Comparison of ENCODE assay signal across 1 cellular context in the genomic region with DNA sequence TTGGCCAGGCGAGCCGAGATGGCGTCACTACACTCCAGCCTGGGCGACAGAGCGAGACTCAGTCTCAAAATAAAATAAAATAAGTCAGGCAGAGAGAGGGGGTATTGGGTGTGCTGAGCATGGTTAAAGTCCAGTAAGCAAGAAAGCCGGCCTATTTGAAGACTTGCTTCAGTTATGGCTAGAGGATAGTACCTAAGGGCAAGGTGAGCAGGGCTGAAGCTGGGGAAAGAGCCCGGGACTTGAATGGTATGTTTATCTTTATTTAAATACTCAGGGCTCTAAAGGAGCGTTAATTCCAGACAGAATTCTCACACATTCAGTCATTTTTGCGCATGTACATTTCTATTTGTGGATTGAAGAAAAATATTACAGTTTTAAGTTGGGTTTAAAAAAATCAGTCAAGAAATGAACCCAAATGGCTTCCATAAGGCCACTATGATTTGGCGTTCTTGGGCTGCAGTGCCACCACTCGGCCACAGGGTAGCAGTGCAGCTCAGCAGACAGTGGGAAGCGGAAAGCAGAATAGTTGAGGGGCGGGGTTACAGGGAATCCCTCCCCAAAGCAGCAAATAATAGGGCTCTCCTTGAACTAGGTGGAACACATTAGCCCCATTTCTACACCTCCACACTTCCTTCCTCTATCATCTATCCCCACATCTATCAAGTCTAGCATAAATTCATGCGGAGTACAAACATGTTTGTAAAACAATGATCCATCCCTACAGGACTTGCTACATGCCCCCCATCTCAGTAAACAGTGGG.
TF ChIP-seq lines count a peak whose summit lies in the region.

No MANE protein-coding gene starts in this region.

TF ChIP-seq in liver, 16 proteins besides CTCF, POLR2A, EP300 and RAD21 (continued from another document):
- TF ChIP-seq RXRA (IDR thresholded peaks at IDR 0.05) (peak; percentile 26 to 74), HNF4G (IDR thresholded peaks at IDR 0.05) (no peak), EGR1 (IDR thresholded peaks at IDR 0.05; ENCODE audit: low read depth in 2 of 2) (no peak), HNF4A (conservative IDR thresholded peaks at IDR 0.05) (peak in 1 of 2 donors; percentile 27)
- TF ChIP-seq, protein P1, sequence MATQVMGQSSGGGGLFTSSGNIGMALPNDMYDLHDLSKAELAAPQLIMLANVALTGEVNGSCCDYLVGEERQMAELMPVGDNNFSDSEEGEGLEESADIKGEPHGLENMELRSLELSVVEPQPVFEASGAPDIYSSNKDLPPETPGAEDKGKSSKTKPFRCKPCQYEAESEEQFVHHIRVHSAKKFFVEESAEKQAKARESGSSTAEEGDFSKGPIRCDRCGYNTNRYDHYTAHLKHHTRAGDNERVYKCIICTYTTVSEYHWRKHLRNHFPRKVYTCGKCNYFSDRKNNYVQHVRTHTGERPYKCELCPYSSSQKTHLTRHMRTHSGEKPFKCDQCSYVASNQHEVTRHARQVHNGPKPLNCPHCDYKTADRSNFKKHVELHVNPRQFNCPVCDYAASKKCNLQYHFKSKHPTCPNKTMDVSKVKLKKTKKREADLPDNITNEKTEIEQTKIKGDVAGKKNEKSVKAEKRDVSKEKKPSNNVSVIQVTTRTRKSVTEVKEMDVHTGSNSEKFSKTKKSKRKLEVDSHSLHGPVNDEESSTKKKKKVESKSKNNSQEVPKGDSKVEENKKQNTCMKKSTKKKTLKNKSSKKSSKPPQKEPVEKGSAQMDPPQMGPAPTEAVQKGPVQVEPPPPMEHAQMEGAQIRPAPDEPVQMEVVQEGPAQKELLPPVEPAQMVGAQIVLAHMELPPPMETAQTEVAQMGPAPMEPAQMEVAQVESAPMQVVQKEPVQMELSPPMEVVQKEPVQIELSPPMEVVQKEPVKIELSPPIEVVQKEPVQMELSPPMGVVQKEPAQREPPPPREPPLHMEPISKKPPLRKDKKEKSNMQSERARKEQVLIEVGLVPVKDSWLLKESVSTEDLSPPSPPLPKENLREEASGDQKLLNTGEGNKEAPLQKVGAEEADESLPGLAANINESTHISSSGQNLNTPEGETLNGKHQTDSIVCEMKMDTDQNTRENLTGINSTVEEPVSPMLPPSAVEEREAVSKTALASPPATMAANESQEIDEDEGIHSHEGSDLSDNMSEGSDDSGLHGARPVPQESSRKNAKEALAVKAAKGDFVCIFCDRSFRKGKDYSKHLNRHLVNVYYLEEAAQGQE (IDR thresholded peaks at IDR 0.05), result no peak
- TF ChIP-seq, protein P2, sequence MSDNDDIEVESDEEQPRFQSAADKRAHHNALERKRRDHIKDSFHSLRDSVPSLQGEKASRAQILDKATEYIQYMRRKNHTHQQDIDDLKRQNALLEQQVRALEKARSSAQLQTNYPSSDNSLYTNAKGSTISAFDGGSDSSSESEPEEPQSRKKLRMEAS (IDR thresholded peaks at IDR 0.05), result no peak
